Comparison of ENCODE assay signal across 8 cellular contexts in the genomic region with DNA sequence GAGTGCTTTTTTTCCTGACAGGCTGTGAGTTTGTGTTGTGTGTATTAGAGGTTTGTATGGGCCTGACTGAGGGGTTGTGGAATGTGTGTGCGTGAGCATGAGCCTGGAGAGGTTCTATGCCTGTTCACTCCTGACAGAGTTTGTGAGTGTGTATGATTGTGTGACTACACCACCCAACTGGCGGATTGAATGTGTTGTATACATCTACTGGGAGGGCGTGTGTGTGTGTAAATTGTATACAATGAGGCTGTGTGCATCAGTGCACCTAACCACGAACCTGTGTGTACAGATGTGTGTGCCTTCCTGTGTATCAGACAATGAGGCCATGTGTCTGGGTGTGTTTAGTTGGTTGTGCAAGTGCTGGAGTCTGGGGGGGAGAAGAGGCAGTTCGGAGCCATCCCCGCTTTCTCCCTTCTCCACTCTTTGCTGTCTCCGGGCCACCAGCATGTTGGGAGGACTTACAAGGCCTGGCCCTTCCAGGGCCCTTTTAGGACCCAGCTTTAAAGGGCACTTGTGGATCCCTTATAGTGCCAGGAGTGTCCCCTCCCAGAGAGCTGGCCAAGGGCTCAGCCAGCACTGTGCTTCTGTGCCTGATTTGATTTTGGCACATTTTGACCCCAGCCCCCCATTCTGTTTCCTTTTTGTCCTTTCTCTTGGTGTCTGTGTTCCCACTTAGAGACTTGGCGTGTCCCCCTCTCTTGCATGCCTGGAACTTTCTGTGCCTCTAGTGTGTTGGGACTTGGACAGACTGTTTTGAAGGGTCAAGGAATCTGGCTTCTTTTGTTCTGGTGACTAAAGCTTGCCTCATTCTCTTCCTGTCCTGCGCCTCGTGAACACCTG. TPM values are rescaled to one million over a fixed set of nuclear protein-coding genes. Genes with fewer than 3 reads are reported as not detected.
DNase-seq lines count a peak whose midpoint lies in the region; ATAC-seq, FAIRE-seq and TF ChIP-seq lines count a peak whose summit lies in the region.

No MANE protein-coding gene starts in this region.

- 3% methylated on average over 7 of the region's 10 CpGs for WGBS in mammary epithelial cell (ENCODE audit: low coverage, missing lambda C conversion rate)
- 8% methylated on average over 8 of the region's 10 CpGs for WGBS in HepG2 (ENCODE audit: low lambda C conversion rate)

- TF ChIP-seq EP300 in HepG2 (IDR thresholded peaks at IDR 0.05; ENCODE audit: low read depth in 2 of 2, low read length in 2 of 2) (peak in 1 of 2 experiments; percentile 12; a peak in 1 of 4 replicates), HepG2 (CRISPR knock-in tag; IDR thresholded peaks at IDR 0.05; ENCODE audit: borderline replicate concordance) (no peak)

- H3K27me3 ChIP-seq in HUES6 (ENCODE audit: control insufficient read depth, insufficient read depth, low read length), result peaks cover 2% of the 10 kb centered on the region
- no peaks in the 10 kb centered on the region for H3K27me3 ChIP-seq in mammary epithelial cell (ENCODE audit: insufficient read depth, low read length)
- H3K27me3 ChIP-seq in HepG2 (ENCODE audit: control insufficient read depth in 1 of 2, insufficient read depth in 2 of 2, low read length in 2 of 2), result no peaks in the 10 kb centered on the region; a peak in 1 of 5 replicates

- H3K36me3 ChIP-seq in HUES6 (ENCODE audit: control insufficient read depth, insufficient read depth, low read length) (no peaks in the 10 kb centered on the region), mammary epithelial cell (ENCODE audit: insufficient read depth, low read length) (no peaks in the 10 kb centered on the region), HepG2 (replicated peaks in 1 of 2; ENCODE audit: control insufficient read depth in 1 of 2, insufficient read depth in 2 of 2, low read length in 2 of 2) (no peaks in the 10 kb centered on the region; a peak in 2 of 5 replicates)

- H3K79me2 ChIP-seq in mammary epithelial cell (ENCODE audit: insufficient read depth, low read length) (peaks cover 84% of the 10 kb centered on the region), HepG2 (ENCODE audit: insufficient read depth, low read length) (peaks cover 75% of the 10 kb centered on the region)

- BruUV-seq in mammary epithelial cell (replicated peaks; lab: Mats Ljungman, UMichigan) (TSS peak; percentile 48), HepG2 (replicated peaks; lab: Mats Ljungman, UMichigan) (TSS peak; percentile 49)

- no peak for FAIRE-seq in HepG2 (lab: Jason Lieb, UNC)

- H3K9ac ChIP-seq in HUES6 (ENCODE audit: low read length) (peak overlapping the region; percentile 64), mammary epithelial cell (ENCODE audit: insufficient read depth, low read length) (peak overlapping the region; percentile 62), HepG2 (ENCODE audit: insufficient read depth, low read depth, low read length) (peak overlapping the region; percentile 86)

- peak; percentile 7 for ATAC-seq in HepG2
- ATAC-seq in GM19452 (IDR thresholded peaks at IDR 0.05; ENCODE audit: unreplicated experiment), result no peak

- no peak for TF ChIP-seq CTCF in mammary epithelial cell (conservative IDR thresholded peaks at IDR 0.05 in 1 of 2, IDR thresholded peaks at IDR 0.05 in 1 of 2; ENCODE audit: extremely low read depth in 1 of 2, insufficient read depth in 1 of 2, low read depth in 1 of 2, low read length in 2 of 2)
- TF ChIP-seq CTCF in HepG2 (CRISPR knock-in tag; IDR thresholded peaks at IDR 0.05), result no peak

- H4K20me1 ChIP-seq in mammary epithelial cell (ENCODE audit: insufficient read depth, low read length) (no peaks in the 10 kb centered on the region), HepG2 (ENCODE audit: insufficient read depth, low read length) (peaks cover 22% of the 10 kb centered on the region)

- H2AFZ ChIP-seq in mammary epithelial cell (ENCODE audit: low read depth, low read length) (peak overlapping the region; percentile 38), HepG2 (ENCODE audit: low read length) (no peak overlapping the region)

- H3K4me1 ChIP-seq in HUES6 (ENCODE audit: control insufficient read depth, insufficient read depth, low read length) (peaks cover 29% of the 10 kb centered on the region), mammary epithelial cell (ENCODE audit: insufficient read depth, low read length) (peaks cover 42% of the 10 kb centered on the region), HepG2 (ENCODE audit: insufficient read depth, low read length) (peaks cover 53% of the 10 kb centered on the region)

- TF ChIP-seq POLR2A in HepG2 (IDR thresholded peaks at IDR 0.05; ENCODE audit: insufficient read depth in 1 of 2, low read depth in 2 of 2, low read length in 2 of 2), result 0 out of 4 replicates have a peak, but pooled peaks of 1 of the 2 experiments have one; percentile 1

- CTCF ChIA-PET in mammary epithelial cell (lab: Charles Lee; ENCODE audit: low non-redundant PET), result no interaction called here
- CTCF ChIA-PET in HepG2 (lab: Yijun Ruan, JAX; ENCODE audit: low intra/inter-chr PET ratio, low total read pairs), result no interaction called here

- POLR2A ChIA-PET in HepG2 (lab: Yijun Ruan, JAX), result interaction anchor here (0.9 to 2.1 kb wide), 7 partner anchors 24 to 102 kb away, joined by 3 to 14 read pairs (median 5); no protein-coding TSS in a partner anchor

- H3K9me3 ChIP-seq in HUES6 (ENCODE audit: control insufficient read depth, insufficient read depth, low read depth, low read length), result no peaks in the 10 kb centered on the region
- no peaks in the 10 kb centered on the region for H3K9me3 ChIP-seq in mammary epithelial cell (replicated peaks; ENCODE audit: insufficient read depth, low read length)
- H3K9me3 ChIP-seq in HepG2 (ENCODE audit: low read length), result no peaks in the 10 kb centered on the region

- H3K4me2 ChIP-seq in mammary epithelial cell (ENCODE audit: insufficient read depth, low read depth, low read length) (peak overlapping the region; percentile 85), HepG2 (ENCODE audit: low read depth, low read length) (peak overlapping the region; percentile 96)

- H3K27ac ChIP-seq in HUES6 (ENCODE audit: low read depth, low read length) (no peak overlapping the region), mammary epithelial cell (ENCODE audit: insufficient read depth, low read depth, low read length) (peak overlapping the region; percentile 41), HepG2 (ENCODE audit: extremely low read length, insufficient read depth, low read length) (peak overlapping the region; percentile 71), temporal lobe (ENCODE audit: low read depth, low read length) (peak overlapping the region; percentile 86)

- intact Hi-C loops in mammary epithelial cell (cut with micrococcal nuclease) (no loop called here), HepG2 (cut with micrococcal nuclease; ENCODE audit: unreplicated experiment) (loop anchor here (1.0 to 2.0 kb wide), 2 partner anchors 43 to 142 kb away; no protein-coding TSS in a partner anchor)

- DNase-seq in AG20443 (ENCODE audit: low spot score) (peak; percentile 25), mammary epithelial cell (peak; percentile 54), HepG2 (ENCODE audit: low spot score) (peak; percentile 66), MV-4-11 (lab: John Stamatoyannopoulos, UW) (no peak)
- DNase-seq in stimulated activated CD4-positive, alpha-beta T cell treated with anti-CD3 and anti-CD28 coated beads, Interleukin-2, amount 100 ng/mL, for 48 hours, result no peak

- no peak for TF ChIP-seq RAD21 in HepG2 (CRISPR knock-in tag; IDR thresholded peaks at IDR 0.05)

- H3K4me3 ChIP-seq in HUES6 (ENCODE audit: low read depth, low read length), result peak overlapping the region; percentile 86
- peak overlapping the region; percentile 64 to 82 (median 75) for H3K4me3 ChIP-seq in mammary epithelial cell (replicated peaks in 1 of 3; ENCODE audit: insufficient read depth in 1 of 3, low read depth in 2 of 3, low read length in 3 of 3)
- peak overlapping the region; percentile 77 to 96 (median 93) for H3K4me3 ChIP-seq in HepG2 (replicated peaks in 1 of 3; ENCODE audit: insufficient read depth in 1 of 3, low read depth in 2 of 3, low read length in 3 of 3)

- in situ Hi-C loops in mammary epithelial cell (cut with MboI; ENCODE audit: low sequenced_read_pairs in 2 of 2), result no loop called here
- in situ Hi-C loops in HepG2 (cut with HindIII; ENCODE audit: extremely low pct_ligation_motif_present, low pct_unique_long_range_greater_than_20kb), result no loop called here

- dilution Hi-C loops in mammary epithelial cell (cut with HindIII; ENCODE audit: low sequenced_read_pairs), result no loop called here

RNA-seq across cellular contexts. Expression of a gene that starts 1.3 kb away (rescaled TPM):
- 10 to 100 TPM; 65.3 to 81.7 TPM for total RNA-seq in mammary epithelial cell
- 86.8 TPM for polyA plus RNA-seq in mammary epithelial cell
- polyA minus RNA-seq in mammary epithelial cell, result 149 TPM
- 25.0 and 26.1 TPM in 2 replicates for total RNA-seq in HepG2 (2016; rRNA removed; fragmentation: Illumina TruSeq; extraction: Trizol)
- total RNA-seq in HepG2 (2016; cell fraction: cytosol; rRNA removed; fragmentation: Illumina TruSeq; extraction: Trizol; ENCODE audit: low read depth), result 24.7 and 25.0 TPM in 2 replicates
- total RNA-seq in HepG2 (2016; cell fraction: insoluble cytoplasmic fraction; rRNA removed; fragmentation: Illumina TruSeq; extraction: Trizol), result 25.6 and 26.1 TPM in 2 replicates
- 46.3 and 52.2 TPM in 2 replicates for total RNA-seq in HepG2 (2016; cell fraction: membrane; rRNA removed; fragmentation: Illumina TruSeq; extraction: Trizol)
- total RNA-seq in HepG2 (2016; cell fraction: nucleus; rRNA removed; fragmentation: Illumina TruSeq; extraction: Trizol), result 16.9 and 19.3 TPM in 2 replicates
- polyA plus RNA-seq in HepG2 (2011; rRNA removed), result 95.3 and 142 TPM in 2 replicates
- 86.6 and 103 TPM in 2 replicates for polyA plus RNA-seq in HepG2 (2011; cell fraction: cytosol; rRNA removed)
- 70.8 and 101 TPM in 2 replicates for polyA plus RNA-seq in HepG2 (2011; cell fraction: nucleus; rRNA removed)
- polyA plus RNA-seq in HepG2 (2012), result 66.4 and 82.0 TPM in 2 replicates
- 38.5 and 43.8 TPM in 2 replicates for polyA plus RNA-seq in HepG2 (2016; cell fraction: cytosol; fragmentation: Illumina TruSeq; extraction: Trizol; ENCODE audit: low read depth)
- polyA plus RNA-seq in HepG2 (2016; cell fraction: insoluble cytoplasmic fraction; fragmentation: Illumina TruSeq; extraction: Trizol; ENCODE audit: low read depth), result 24.8 and 29.3 TPM in 2 replicates
- 47.5 and 48.6 TPM in 2 replicates for polyA plus RNA-seq in HepG2 (2016; cell fraction: membrane; fragmentation: Illumina TruSeq; extraction: Trizol; ENCODE audit: low read depth)
- 19.3 and 20.6 TPM in 2 replicates for polyA plus RNA-seq in HepG2 (2016; cell fraction: nucleus; fragmentation: Illumina TruSeq; extraction: Trizol; ENCODE audit: insufficient read depth, low read depth)
- 46.8 and 257 TPM in 2 replicates for polyA minus RNA-seq in HepG2 (2011; rRNA and poly(A)+ RNA removed; ENCODE audit: low replicate concordance)
- polyA minus RNA-seq in HepG2 (2011; cell fraction: cytosol; rRNA and poly(A)+ RNA removed), result 69.6 and 74.0 TPM in 2 replicates
- 65.3 and 65.5 TPM in 2 replicates for polyA minus RNA-seq in HepG2 (2011; cell fraction: nucleus; rRNA and poly(A)+ RNA removed)
- total RNA-seq in temporal lobe, result 11.8 TPM

Comparison
In these comparisons a context has a peak if more than half of its experiments do, and no peak if none do; other contexts are left out.
1. DNase-seq: peak in AG20443 (single experiment), mammary epithelial cell (single experiment) and HepG2 (single experiment); none in MV-4-11 (single experiment) and stimulated activated CD4-positive, alpha-beta T cell treated with anti-CD3 and anti-CD28 coated beads, Interleukin-2, amount 100 ng/mL, for 48 hours (0 of 2).
2. Peak in every context shown above with its lines, with median percentiles within 50 percentile points of each other: H3K4me3 ChIP-seq and H3K9ac ChIP-seq.